ENCODE assay signal across 8 cellular contexts in genomic region chr1:113929750-113930498, GRCh38. TPM values are rescaled to one million over a fixed set of nuclear protein-coding genes. Genes with fewer than 3 reads are reported as not detected.
DNase-seq lines count a peak whose midpoint lies in the region; ATAC-seq and TF ChIP-seq lines count a peak whose summit lies in the region.

No MANE protein-coding gene starts in this region.

- peak overlapping the region; percentile 99 for H3K4me3 ChIP-seq in OCI-LY1 (ENCODE audit: low read depth, low read length, poor library complexity, severe bottlenecking)
- H3K4me3 ChIP-seq in testis, result peak overlapping the region; percentile 84 to 96

- TF ChIP-seq CTCF in OCI-LY1 (IDR thresholded peaks at IDR 0.05; ENCODE audit: low read length) (peak; percentile 35; the same call in 1 of the 2 replicates), neural crest cell (conservative IDR thresholded peaks at IDR 0.05) (no peak), testis (IDR thresholded peaks at IDR 0.05) (no peak)

- H3K27ac ChIP-seq in OCI-LY1 (ENCODE audit: low read depth, low read length, poor library complexity, severe bottlenecking) (peak overlapping the region; percentile 88), testis (peak overlapping the region; percentile 87 to 95)

- peaks cover 3% of the 10 kb centered on the region for H3K27me3 Mint-ChIP-seq in activated T-helper 1 cell treated with anti-CD3 and anti-CD28 coated beads, Interleukin-12 subunit alpha, Interleukin-12 subunit beta, Interleukin-2, Interleukin-4 antibody, amounts not matched to agents 30 ng/mL and 10 ng/mL and 1 ng/mL, durations not matched to agents 14 hours and 24 hours and 36 hours (ENCODE audit: insufficient read depth)
- peaks cover 12% of the 10 kb centered on the region for H3K27me3 Mint-ChIP-seq in neural crest cell (ENCODE audit: low read depth)

- 0 to 1% methylated on average over 13 to 21 of the region's 64 CpGs for WGBS in testis, 2 donors

- peak; percentile 41 for ATAC-seq in HG02798 (IDR thresholded peaks at IDR 0.05; ENCODE audit: poor library complexity, unreplicated experiment)

- no peaks in the 10 kb centered on the region for H3K9me3 Mint-ChIP-seq in activated T-helper 1 cell treated with anti-CD3 and anti-CD28 coated beads, Interleukin-12 subunit alpha, Interleukin-12 subunit beta, Interleukin-2, Interleukin-4 antibody, amounts not matched to agents 30 ng/mL and 10 ng/mL and 1 ng/mL, durations not matched to agents 14 hours and 24 hours and 36 hours
- H3K9me3 Mint-ChIP-seq in neural crest cell, result no peaks in the 10 kb centered on the region

- H3K27me3 ChIP-seq in OCI-LY1 (ENCODE audit: insufficient read depth, low read length), result no peaks in the 10 kb centered on the region
- no peaks in the 10 kb centered on the region for H3K27me3 ChIP-seq in testis

- H3K4me3 Mint-ChIP-seq in activated T-helper 1 cell treated with anti-CD3 and anti-CD28 coated beads, Interleukin-12 subunit alpha, Interleukin-12 subunit beta, Interleukin-2, Interleukin-4 antibody, amounts not matched to agents 30 ng/mL and 10 ng/mL and 1 ng/mL, durations not matched to agents 14 hours and 24 hours and 36 hours, result peak overlapping the region; percentile 98
- peak overlapping the region; percentile 96 for H3K4me3 Mint-ChIP-seq in neural crest cell

- H3K36me3 Mint-ChIP-seq in activated T-helper 1 cell treated with anti-CD3 and anti-CD28 coated beads, Interleukin-12 subunit alpha, Interleukin-12 subunit beta, Interleukin-2, Interleukin-4 antibody, amounts not matched to agents 30 ng/mL and 10 ng/mL and 1 ng/mL, durations not matched to agents 14 hours and 24 hours and 36 hours (ENCODE audit: low read depth), result peaks cover 19% of the 10 kb centered on the region
- no peaks in the 10 kb centered on the region for H3K36me3 Mint-ChIP-seq in neural crest cell (ENCODE audit: low read depth)

- H3K9me2 ChIP-seq in OCI-LY1 (ENCODE audit: low read depth, low read length), result no peaks in the 10 kb centered on the region

- H3K4me1 Mint-ChIP-seq in activated T-helper 1 cell treated with anti-CD3 and anti-CD28 coated beads, Interleukin-12 subunit alpha, Interleukin-12 subunit beta, Interleukin-2, Interleukin-4 antibody, amounts not matched to agents 30 ng/mL and 10 ng/mL and 1 ng/mL, durations not matched to agents 14 hours and 24 hours and 36 hours (ENCODE audit: low read depth), result peaks cover 59% of the 10 kb centered on the region
- H3K4me1 Mint-ChIP-seq in neural crest cell, result peaks cover 48% of the 10 kb centered on the region

- H3K9me3 ChIP-seq in OCI-LY1 (ENCODE audit: low read length) (no peaks in the 10 kb centered on the region), testis (no peaks in the 10 kb centered on the region)

- H3K79me2 ChIP-seq in OCI-LY1 (ENCODE audit: insufficient read depth, low read length), result peaks cover 49% of the 10 kb centered on the region

- DNase-seq in NCI-H524 (lab: John Stamatoyannopoulos, UW) (peak; percentile 19 to 27), NCI-H524 treated with DMSO at 0.1 percent for 48 hours (lab: John Stamatoyannopoulos, UW) (no peak), fibroblast of peridontal ligament (ENCODE audit: extremely low read depth) (peak; percentile 22), neural crest cell (ENCODE audit: low read depth, low spot score) (peak; percentile 32), testis (peak; percentile 56)
- DNase-seq in activated T-helper 1 cell treated with anti-CD3 and anti-CD28 coated beads, Interleukin-12 subunit alpha, Interleukin-12 subunit beta, Interleukin-2, Interleukin-4 antibody, amounts not matched to agents 30 ng/mL and 10 ng/mL and 1 ng/mL, durations not matched to agents 14 hours and 24 hours and 36 hours (ENCODE audit: low spot score), result peak; percentile 66

- H3K9ac ChIP-seq in OCI-LY1 (ENCODE audit: low read length), result peak overlapping the region; percentile 92

- peak overlapping the region; percentile 99 for H3K27ac Mint-ChIP-seq in activated T-helper 1 cell treated with anti-CD3 and anti-CD28 coated beads, Interleukin-12 subunit alpha, Interleukin-12 subunit beta, Interleukin-2, Interleukin-4 antibody, amounts not matched to agents 30 ng/mL and 10 ng/mL and 1 ng/mL, durations not matched to agents 14 hours and 24 hours and 36 hours
- no peak overlapping the region for H3K27ac Mint-ChIP-seq in neural crest cell (ENCODE audit: unreplicated experiment)

- TF ChIP-seq POLR2A in testis (IDR thresholded peaks at IDR 0.05), result no peak

- peaks cover under 1% of the 10 kb centered on the region; the same call in 1 of the 2 replicates for H3K36me3 ChIP-seq in OCI-LY1 (ENCODE audit: insufficient read depth, low read length)
- no peaks in the 10 kb centered on the region for H3K36me3 ChIP-seq in testis (ENCODE audit: low read depth, missing control alignments)

- no peaks in the 10 kb centered on the region for H4K20me1 ChIP-seq in OCI-LY1 (ENCODE audit: insufficient read depth, low read length)

- no peaks in the 10 kb centered on the region for H3F3A ChIP-seq in OCI-LY1 (ENCODE audit: insufficient read depth, low read length)

- no peak overlapping the region for H2AFZ ChIP-seq in OCI-LY1 (ENCODE audit: low read length)

- H3K4me2 ChIP-seq in OCI-LY1 (ENCODE audit: low read length), result peak overlapping the region; percentile 98

- intact Hi-C loops in activated T-helper 1 cell treated with anti-CD3 and anti-CD28 coated beads, Interleukin-12 subunit alpha, Interleukin-12 subunit beta, Interleukin-2, Interleukin-4 antibody, amounts not matched to agents 30 ng/mL and 10 ng/mL and 1 ng/mL, durations not matched to agents 14 hours and 24 hours and 36 hours (cut with micrococcal nuclease), result loop anchor here (1.0 to 10.0 kb wide), 14 partner anchors 25 to 1313 kb away; partner anchors contain the start of genes BCAS2, CAPZA1, CSDE1 and DCLRE1B
- intact Hi-C loops in testis (cut with DNase I; ENCODE audit: low total_unique reads), result loop anchor here (2.0 kb wide), 1 partner anchor 25 kb away; the partner anchor contains the start of genes AP4B1 and DCLRE1B

- peaks cover 56% of the 10 kb centered on the region for H3K4me1 ChIP-seq in OCI-LY1 (ENCODE audit: insufficient read depth, low read length, severe bottlenecking)
- H3K4me1 ChIP-seq in testis, result peaks cover 29% of the 10 kb centered on the region

RNA-seq across cellular contexts. Expression of gene HIPK1, which starts 0.8 kb away (rescaled TPM):
- 100 and 101 TPM in 2 replicates for total RNA-seq in activated T-helper 1 cell treated with anti-CD3 and anti-CD28 coated beads, Interleukin-12 subunit alpha, Interleukin-12 subunit beta, Interleukin-2, Interleukin-4 antibody, amounts not matched to agents 30 ng/mL and 10 ng/mL and 1 ng/mL, durations not matched to agents 14 hours and 24 hours and 36 hours
- total RNA-seq in neural crest cell (53.4 and 57.7 TPM in 2 replicates), testis (100 to 1,000 TPM; 102 to 128 TPM)
- polyA plus RNA-seq in testis (ENCODE audit: insufficient read depth, low read depth, low replicate concordance), result 116 TPM

RNA-seq across cellular contexts. Expression of gene DCLRE1B, which starts 24.8 kb away (rescaled TPM):
- total RNA-seq in activated T-helper 1 cell treated with anti-CD3 and anti-CD28 coated beads, Interleukin-12 subunit alpha, Interleukin-12 subunit beta, Interleukin-2, Interleukin-4 antibody, amounts not matched to agents 30 ng/mL and 10 ng/mL and 1 ng/mL, durations not matched to agents 14 hours and 24 hours and 36 hours, result 20.9 and 21.2 TPM in 2 replicates
- 21.4 and 21.5 TPM in 2 replicates for total RNA-seq in neural crest cell
- total RNA-seq in testis, result 1 to 10 TPM; 7.7 to 8.3 TPM
- 6.7 TPM for polyA plus RNA-seq in testis (ENCODE audit: insufficient read depth, low read depth, low replicate concordance)

RNA-seq across cellular contexts. Expression of gene AP4B1, which starts 25.3 kb away (rescaled TPM):
- total RNA-seq in activated T-helper 1 cell treated with anti-CD3 and anti-CD28 coated beads, Interleukin-12 subunit alpha, Interleukin-12 subunit beta, Interleukin-2, Interleukin-4 antibody, amounts not matched to agents 30 ng/mL and 10 ng/mL and 1 ng/mL, durations not matched to agents 14 hours and 24 hours and 36 hours, result 36.3 and 40.9 TPM in 2 replicates
- total RNA-seq in neural crest cell, result 23.6 and 25.3 TPM in 2 replicates
- 10 to 100 TPM; 23.4 to 49.6 TPM for total RNA-seq in testis
- polyA plus RNA-seq in testis (ENCODE audit: insufficient read depth, low read depth, low replicate concordance), result 28.2 TPM

RNA-seq across cellular contexts. Expression of gene BCL2L15, which starts 42.5 kb away (rescaled TPM):
- total RNA-seq in activated T-helper 1 cell treated with anti-CD3 and anti-CD28 coated beads, Interleukin-12 subunit alpha, Interleukin-12 subunit beta, Interleukin-2, Interleukin-4 antibody, amounts not matched to agents 30 ng/mL and 10 ng/mL and 1 ng/mL, durations not matched to agents 14 hours and 24 hours and 36 hours, result 0.67 and 0.69 TPM in 2 replicates
- total RNA-seq in neural crest cell, result 0.71 and 0.84 TPM in 2 replicates
- under 1 TPM; 0.68 to 0.87 TPM for total RNA-seq in testis
- 2.3 TPM for polyA plus RNA-seq in testis (ENCODE audit: insufficient read depth, low read depth, low replicate concordance)

RNA-seq across cellular contexts. Expression of gene OLFML3, which starts 49.4 kb away (rescaled TPM):
- 0.10 TPM in 2 replicates for total RNA-seq in activated T-helper 1 cell treated with anti-CD3 and anti-CD28 coated beads, Interleukin-12 subunit alpha, Interleukin-12 subunit beta, Interleukin-2, Interleukin-4 antibody, amounts not matched to agents 30 ng/mL and 10 ng/mL and 1 ng/mL, durations not matched to agents 14 hours and 24 hours and 36 hours
- total RNA-seq in neural crest cell (4.3 and 6.1 TPM in 2 replicates), testis (1 to 10 TPM; 4.6 to 8.5 TPM)
- 51.7 TPM for polyA plus RNA-seq in testis (ENCODE audit: insufficient read depth, low read depth, low replicate concordance)
